In the genomic region with DNA sequence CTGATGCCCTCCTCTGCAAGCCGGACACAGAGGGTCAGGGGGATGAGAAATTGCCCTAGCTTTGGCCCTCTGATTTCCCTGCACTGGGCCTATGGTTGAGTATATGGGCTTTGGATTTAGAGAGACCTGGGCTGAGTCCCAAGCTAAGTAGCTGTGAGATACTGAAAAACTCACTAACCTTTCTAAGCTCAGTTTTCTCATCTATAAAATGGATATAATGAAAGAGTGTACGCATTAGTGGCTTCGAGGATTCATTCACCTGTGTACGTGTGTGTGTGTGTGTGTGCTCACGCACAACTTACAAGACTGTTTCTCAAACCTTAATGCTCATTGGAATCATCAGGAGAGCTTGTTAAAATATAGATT, we compare ENCODE assay signal across 12 cellular contexts. TPM values are rescaled to one million over a fixed set of nuclear protein-coding genes. Genes with fewer than 3 reads are reported as not detected.
DNase-seq lines count a peak whose midpoint lies in the region; ATAC-seq, FAIRE-seq and TF ChIP-seq lines count a peak whose summit lies in the region.
"Had no signal": no experiment of that assay in that cellular context is flagged by ENCODE, and none has a peak within 500 bp of the region (broad histone marks: within the 10 kb centered on the region; RNA-seq: fewer than 3 reads in every experiment).

No MANE protein-coding gene starts in this region.

- WGBS in stomach, 5 donors: 46 to 65% (median 54%) methylated on average over 5 of the region's 5 CpGs

- H3K79me2 ChIP-seq in keratinocyte (ENCODE audit: control insufficient read depth, insufficient read depth, low read length): no peaks in the 10 kb centered on the region

- H3K4me1 ChIP-seq in keratinocyte (ENCODE audit: control insufficient read depth, extremely low read depth, insufficient read depth, low read length): peaks cover 3% of the 10 kb centered on the region
- peaks cover 4 to 24% (median 16%) of the 10 kb centered on the region in 4 donors for H3K4me1 ChIP-seq in stomach

- no peak overlapping the region for H3K27ac Mint-ChIP-seq in activated CD8-positive, alpha-beta memory T cell treated with anti-CD3 and anti-CD28 coated beads, Interleukin-2, amount 10 ng/mL, durations not matched to agents 7 days and 5 days
- H3K27ac Mint-ChIP-seq in activated B cell treated with CpG ODN at 0.5 μM for 24 hours: no peak overlapping the region

- H3K27me3 ChIP-seq in keratinocyte (ENCODE audit: control insufficient read depth, extremely low read depth, insufficient read depth, low read length): peaks cover 7% of the 10 kb centered on the region
- peaks cover 0 to 60% (median 10%) of the 10 kb centered on the region in 3 donors for H3K27me3 ChIP-seq in stomach

- FAIRE-seq in keratinocyte (lab: Jason Lieb, UNC): no peak

- H3K27me3 Mint-ChIP-seq in activated CD8-positive, alpha-beta memory T cell treated with anti-CD3 and anti-CD28 coated beads, Interleukin-2, amount 10 ng/mL, durations not matched to agents 7 days and 5 days: peaks cover 45% of the 10 kb centered on the region
- peaks cover 29% of the 10 kb centered on the region for H3K27me3 Mint-ChIP-seq in activated B cell treated with CpG ODN at 0.5 μM for 24 hours

- H3K9me3 ChIP-seq in keratinocyte (ENCODE audit: control insufficient read depth, low read depth, low read length) (no peaks in the 10 kb centered on the region), stomach (no peaks in the 10 kb centered on the region)

- CTCF ChIA-PET in activated CD8-positive, alpha-beta memory T cell treated with anti-CD3 and anti-CD28 coated beads, Interleukin-2, amount 10 ng/mL, durations not matched to agents 7 days and 5 days (lab: Charles Lee): interaction anchor here (0.6 to 6.1 kb wide), 68 partner anchors 8 to 1250 kb away, joined by 3 to 84 read pairs (median 4); partner anchors contain the start of genes DNTTIP1, KCNS1, PI3 and PIGT
- CTCF ChIA-PET in activated B cell treated with CpG ODN at 0.5 μM for 24 hours (lab: Charles Lee): interaction anchor here (0.6 to 5.6 kb wide), 20 partner anchors 10 to 477 kb away, joined by 3 to 45 read pairs (median 4); partner anchors contain the start of genes KCNS1 and SYS1

- peak overlapping the region; percentile 65 for H3K4me3 Mint-ChIP-seq in activated CD8-positive, alpha-beta memory T cell treated with anti-CD3 and anti-CD28 coated beads, Interleukin-2, amount 10 ng/mL, durations not matched to agents 7 days and 5 days
- peak overlapping the region; percentile 80 for H3K4me3 Mint-ChIP-seq in activated B cell treated with CpG ODN at 0.5 μM for 24 hours

- no peaks in the 10 kb centered on the region for H3K36me3 ChIP-seq in keratinocyte (ENCODE audit: control insufficient read depth in 2 of 2, extremely low read depth in 1 of 2, insufficient read depth in 2 of 2, low read length in 2 of 2)
- H3K36me3 ChIP-seq in stomach: no peaks in the 10 kb centered on the region

- H3K4me3 ChIP-seq in keratinocyte (ENCODE audit: control insufficient read depth in 2 of 3, extremely low read depth in 1 of 3, insufficient read depth in 2 of 3, low read depth in 1 of 3, low read length in 3 of 3): peak overlapping the region in 2 of 3 experiments; percentile 47 to 55
- peak overlapping the region; percentile 51 to 61 (median 60) for H3K4me3 ChIP-seq in stomach

- TF ChIP-seq EP300 in stomach (IDR thresholded peaks at IDR 0.05): no peak

- H3K27ac ChIP-seq in keratinocyte (ENCODE audit: control insufficient read depth, insufficient read depth, low read length): no peak overlapping the region
- no peak overlapping the region for H3K27ac ChIP-seq in stomach

- no peak overlapping the region for H3K9ac ChIP-seq in keratinocyte (ENCODE audit: control insufficient read depth, extremely low read depth, insufficient read depth, low read length)

- H3K4me1 Mint-ChIP-seq in activated CD8-positive, alpha-beta memory T cell treated with anti-CD3 and anti-CD28 coated beads, Interleukin-2, amount 10 ng/mL, durations not matched to agents 7 days and 5 days: peaks cover 5% of the 10 kb centered on the region
- peaks cover 21% of the 10 kb centered on the region for H3K4me1 Mint-ChIP-seq in activated B cell treated with CpG ODN at 0.5 μM for 24 hours

- peaks cover 2% of the 10 kb centered on the region for H3K36me3 Mint-ChIP-seq in activated CD8-positive, alpha-beta memory T cell treated with anti-CD3 and anti-CD28 coated beads, Interleukin-2, amount 10 ng/mL, durations not matched to agents 7 days and 5 days
- H3K36me3 Mint-ChIP-seq in activated B cell treated with CpG ODN at 0.5 μM for 24 hours (ENCODE audit: low read depth): no peaks in the 10 kb centered on the region

- H3K9me3 Mint-ChIP-seq in activated CD8-positive, alpha-beta memory T cell treated with anti-CD3 and anti-CD28 coated beads, Interleukin-2, amount 10 ng/mL, durations not matched to agents 7 days and 5 days (ENCODE audit: low read depth): peaks cover 2% of the 10 kb centered on the region
- H3K9me3 Mint-ChIP-seq in activated B cell treated with CpG ODN at 0.5 μM for 24 hours: no peaks in the 10 kb centered on the region

- no peak for ATAC-seq in activated CD8-positive, alpha-beta memory T cell treated with anti-CD3 and anti-CD28 coated beads, Interleukin-2, amount 10 ng/mL, durations not matched to agents 7 days and 5 days
- ATAC-seq in activated B cell treated with CpG ODN at 0.5 μM for 24 hours (ENCODE audit: low read depth) (no peak), HG03442 (IDR thresholded peaks at IDR 0.05; ENCODE audit: unreplicated experiment) (no peak), HG03439 (IDR thresholded peaks at IDR 0.05; ENCODE audit: unreplicated experiment) (no peak)

- intact Hi-C loops in activated B cell treated with CpG ODN at 0.5 μM for 24 hours (cut with micrococcal nuclease) (loop anchor here (5.0 to 10.0 kb wide), 3 partner anchors 157 to 1079 kb away; partner anchors contain the start of genes OSER1 and YWHAB), stomach (cut with DNase I; ENCODE audit: low total_unique reads) (loop anchor here (10.0 kb wide), 1 partner anchor 279 kb away; no protein-coding TSS in a partner anchor)

- no peak overlapping the region for H2AFZ ChIP-seq in keratinocyte (ENCODE audit: control insufficient read depth, low read length)

- H4K20me1 ChIP-seq in keratinocyte (ENCODE audit: control insufficient read depth, extremely low read depth, insufficient read depth, low read length): no peaks in the 10 kb centered on the region

- H3K9me1 ChIP-seq in keratinocyte (ENCODE audit: control insufficient read depth, extremely low read depth, insufficient read depth, low read length): no peaks in the 10 kb centered on the region

- TF ChIP-seq CTCF in activated B cell treated with CpG ODN at 0.5 μM for 24 hours (IDR thresholded peaks at IDR 0.05): peak; percentile 7
- TF ChIP-seq CTCF in keratinocyte (optimal IDR thresholded peaks at IDR 0.05 in 1 of 3, IDR thresholded peaks at IDR 0.05 in 1 of 3, conservative IDR thresholded peaks at IDR 0.05 in 1 of 3; ENCODE audit: extremely low read depth in 1 of 3, insufficient read depth in 2 of 3, low read length in 3 of 3): no peak
- peak in 1 of 7 experiments; percentile 32 for TF ChIP-seq CTCF in stomach (IDR thresholded peaks at IDR 0.05)

- dilution Hi-C loops in keratinocyte (cut with MboI; ENCODE audit: extremely low pct_ligation_motif_present, low sequenced_read_pairs): no loop called here

- no peak for TF ChIP-seq POLR2A in stomach (IDR thresholded peaks at IDR 0.05)

- POLR2A ChIA-PET in activated B cell treated with CpG ODN at 0.5 μM for 24 hours (lab: Charles Lee): interaction anchor here (0.6 to 1.6 kb wide), 2 partner anchors 69 to 234 kb away, joined by 6 to 7 read pairs; partner anchors contain the start of gene SYS1

- peak overlapping the region; percentile 70 for H3K4me2 ChIP-seq in keratinocyte (ENCODE audit: control insufficient read depth, extremely low read depth, insufficient read depth, low read depth, low read length)

- DNase-seq in activated CD8-positive, alpha-beta memory T cell treated with anti-CD3 and anti-CD28 coated beads, Interleukin-2, amount 10 ng/mL, durations not matched to agents 7 days and 5 days: no peak
- no peak for DNase-seq in activated CD8-positive, alpha-beta memory T cell treated with anti-CD3 and anti-CD28 coated beads, Interleukin-2, amount 50 U/mL, for 4 hours
- DNase-seq in activated B cell treated with CpG ODN at 0.5 μM for 24 hours (no peak), keratinocyte (ENCODE audit: low read depth, low spot score) (no peak), stomach (no peak), NCI-H2227 (lab: John Stamatoyannopoulos, UW; ENCODE audit: unreplicated experiment) (no peak)
- DNase-seq: AML-193 had no signal

RNA-seq across cellular contexts. Expression of gene RBPJL, which starts 12.7 kb away (rescaled TPM):
- not detected for total RNA-seq in activated CD8-positive, alpha-beta memory T cell treated with anti-CD3 and anti-CD28 coated beads, Interleukin-2, amount 10 ng/mL, durations not matched to agents 7 days and 5 days
- not detected in 2 replicates for total RNA-seq in activated B cell treated with CpG ODN at 0.5 μM for 24 hours
- not detected in 3 replicates for polyA plus RNA-seq in keratinocyte
- not detected for polyA plus RNA-seq in keratinocyte (2011; ENCODE audit: low read depth)
- polyA plus RNA-seq in keratinocyte (2011; cell fraction: cytosol; rRNA removed): not detected in 2 replicates
- not detected in 2 replicates for polyA plus RNA-seq in keratinocyte (2011; cell fraction: nucleus; rRNA removed)
- polyA plus RNA-seq in keratinocyte (2012; ENCODE audit: low replicate concordance): not detected in 2 replicates
- not detected in 3 replicates for polyA minus RNA-seq in keratinocyte
- not detected for polyA minus RNA-seq in keratinocyte (2011; cell fraction: cytosol; rRNA and poly(A)+ RNA removed)
- polyA minus RNA-seq in keratinocyte (2011; cell fraction: nucleus; rRNA and poly(A)+ RNA removed): not detected in 2 replicates
- 1 to 10 TPM in 1 of 5 donors, not detected in 4; 2.2 TPM for total RNA-seq in stomach
- polyA plus RNA-seq in stomach: 10 to 100 TPM in 1 of 3 donors, 1 to 10 TPM in 2; 2.7 to 10.4 (median 4.1) TPM
- total RNA-seq: dermis microvascular lymphatic vessel endothelial cell, kidney epithelial cell, LHCN-M2 had no signal

RNA-seq across cellular contexts. Expression of gene MATN4, which starts 14.1 kb away (rescaled TPM):
- 1 to 10 TPM in 1 of 2 experiments, under 1 TPM in 1; 0.64 to 2.2 TPM for total RNA-seq in activated CD8-positive, alpha-beta memory T cell treated with anti-CD3 and anti-CD28 coated beads, Interleukin-2, amount 10 ng/mL, durations not matched to agents 7 days and 5 days
- total RNA-seq in activated B cell treated with CpG ODN at 0.5 μM for 24 hours: not detected in 2 replicates
- 0.08 TPM in 1 of 3 replicates, not detected in the others for polyA plus RNA-seq in keratinocyte
- 0.12 TPM for polyA plus RNA-seq in keratinocyte (2011; ENCODE audit: low read depth)
- not detected in 2 replicates for polyA plus RNA-seq in keratinocyte (2011; cell fraction: cytosol; rRNA removed)
- polyA plus RNA-seq in keratinocyte (2011; cell fraction: nucleus; rRNA removed): 0.05 and 0.16 TPM in 2 replicates
- 0.17 TPM in 1 of 2 replicates, not detected in the other for polyA plus RNA-seq in keratinocyte (2012; ENCODE audit: low replicate concordance)
- polyA minus RNA-seq in keratinocyte: not detected in 3 replicates
- polyA minus RNA-seq in keratinocyte (2011; cell fraction: cytosol; rRNA and poly(A)+ RNA removed): not detected
- polyA minus RNA-seq in keratinocyte (2011; cell fraction: nucleus; rRNA and poly(A)+ RNA removed): not detected in 2 replicates
- total RNA-seq in stomach: under 1 TPM in 1 of 5 donors, not detected in 4; 0.37 TPM
- under 1 TPM in 2 of 3 donors, not detected in 1; 0.25 to 0.30 TPM for polyA plus RNA-seq in stomach
- total RNA-seq: kidney epithelial cell had no signal

RNA-seq across cellular contexts. Expression of gene SLPI, which starts 39.6 kb away (rescaled TPM):
- total RNA-seq in activated CD8-positive, alpha-beta memory T cell treated with anti-CD3 and anti-CD28 coated beads, Interleukin-2, amount 10 ng/mL, durations not matched to agents 7 days and 5 days: not detected
- total RNA-seq in activated B cell treated with CpG ODN at 0.5 μM for 24 hours (not detected in 2 replicates), stomach (100 to 1,000 TPM in 3 of 5 donors, 10 to 100 TPM in 1, 1 to 10 TPM in 1; 9.7 to 276 (median 127) TPM)
- polyA plus RNA-seq in keratinocyte (203 to 395 TPM (median 262 TPM) in 3 replicates), stomach (100 to 1,000 TPM in 2 of 3 donors, 10 to 100 TPM in 1; 42.8 to 420 (median 150) TPM)
- 192 TPM for polyA plus RNA-seq in keratinocyte (2011; ENCODE audit: low read depth)
- 369 and 695 TPM in 2 replicates for polyA plus RNA-seq in keratinocyte (2011; cell fraction: cytosol; rRNA removed)
- 744 and 1,077 TPM in 2 replicates for polyA plus RNA-seq in keratinocyte (2011; cell fraction: nucleus; rRNA removed)
- 138 and 4,045 TPM in 2 replicates for polyA plus RNA-seq in keratinocyte (2012; ENCODE audit: low replicate concordance)
- polyA minus RNA-seq in keratinocyte: 73.0 to 126 TPM (median 97.0 TPM) in 3 replicates
- polyA minus RNA-seq in keratinocyte (2011; cell fraction: cytosol; rRNA and poly(A)+ RNA removed): 56.6 TPM
- 97.5 and 110 TPM in 2 replicates for polyA minus RNA-seq in keratinocyte (2011; cell fraction: nucleus; rRNA and poly(A)+ RNA removed)
- total RNA-seq: LHCN-M2 had no signal

RNA-seq across cellular contexts. Expression of gene SDC4, which starts 54.2 kb away (rescaled TPM):
- total RNA-seq in activated CD8-positive, alpha-beta memory T cell treated with anti-CD3 and anti-CD28 coated beads, Interleukin-2, amount 10 ng/mL, durations not matched to agents 7 days and 5 days: 10 to 100 TPM; 15.0 to 50.7 TPM
- total RNA-seq in activated B cell treated with CpG ODN at 0.5 μM for 24 hours: not detected in 2 replicates
- 114 to 206 TPM (median 140 TPM) in 3 replicates for polyA plus RNA-seq in keratinocyte
- 28.2 TPM for polyA plus RNA-seq in keratinocyte (2011; ENCODE audit: low read depth)
- 68.5 and 78.5 TPM in 2 replicates for polyA plus RNA-seq in keratinocyte (2011; cell fraction: cytosol; rRNA removed)
- 189 and 212 TPM in 2 replicates for polyA plus RNA-seq in keratinocyte (2011; cell fraction: nucleus; rRNA removed)
- 187 and 229 TPM in 2 replicates for polyA plus RNA-seq in keratinocyte (2012; ENCODE audit: low replicate concordance)
- 183 to 252 TPM (median 197 TPM) in 3 replicates for polyA minus RNA-seq in keratinocyte
- polyA minus RNA-seq in keratinocyte (2011; cell fraction: cytosol; rRNA and poly(A)+ RNA removed): 145 TPM
- 171 and 233 TPM in 2 replicates for polyA minus RNA-seq in keratinocyte (2011; cell fraction: nucleus; rRNA and poly(A)+ RNA removed)
- total RNA-seq in stomach: 100 to 1,000 TPM in 2 of 5 donors, 10 to 100 TPM in 3; 27.4 to 343 (median 81.4) TPM
- 10 to 100 TPM; 29.6 to 97.3 (median 78.8) TPM for polyA plus RNA-seq in stomach

Comparison
In these comparisons a context has a peak if more than half of its experiments do, and no peak if none do; other contexts are left out.
1. RNA of gene SLPI, which starts 39.6 kb away (total RNA-seq): 9.7 to 276 TPM in stomach; not detected in activated CD8-positive, alpha-beta memory T cell treated with anti-CD3 and anti-CD28 coated beads, Interleukin-2, amount 10 ng/mL, durations not matched to agents 7 days and 5 days and not detected in activated B cell treated with CpG ODN at 0.5 μM for 24 hours; every median in the first group is over 10 times any median in the second.